Comparison of ENCODE assay signal across 18 cellular contexts in genomic region chr7:106165328-106165727, GRCh38. TPM values are rescaled to one million over a fixed set of nuclear protein-coding genes. Genes with fewer than 3 reads are reported as not detected.
DNase-seq lines count a peak whose midpoint lies in the region; ATAC-seq and TF ChIP-seq lines count a peak whose summit lies in the region.
"Had no signal": no experiment of that assay in that cellular context is flagged by ENCODE, and none has a peak within 500 bp of the region (broad histone marks: within the 10 kb centered on the region; RNA-seq: fewer than 3 reads in every experiment).

No MANE protein-coding gene starts in this region.

- H4K5ac ChIP-seq in IMR-90 (ENCODE audit: low read depth, low read length), result no peak overlapping the region

- H2BK120ac ChIP-seq in IMR-90 (ENCODE audit: low read depth, low read length), result no peak overlapping the region

- TF ChIP-seq RAD21 in IMR-90 (IDR thresholded peaks at IDR 0.05; ENCODE audit: low read length), result no peak

- CTCF ChIA-PET in IMR-90 (lab: Yijun Ruan, JAX), result interaction anchor here (0.5 to 2.0 kb wide), 6 partner anchors 11 to 935 kb away, joined by 3 to 6 read pairs (median 4); no protein-coding TSS in a partner anchor

- H3K36me3 ChIP-seq in IMR-90 (ENCODE audit: control insufficient read depth, insufficient read depth, low read length), result no peaks in the 10 kb centered on the region

- H2BK5ac ChIP-seq in IMR-90 (ENCODE audit: low read depth, low read length, poor library complexity, severe bottlenecking), result no peak overlapping the region

- H3K4ac ChIP-seq in IMR-90 (ENCODE audit: low read depth, low read length), result no peak overlapping the region

- POLR2A ChIA-PET in IMR-90 (lab: Charles Lee; ENCODE audit: unreplicated experiment), result no interaction called here

- H2BK20ac ChIP-seq in IMR-90 (ENCODE audit: low read depth, low read length), result no peak overlapping the region

- no peak overlapping the region for H3K4me2 ChIP-seq in IMR-90 (ENCODE audit: low read depth, low read length)

- no peak overlapping the region for H2AK5ac ChIP-seq in IMR-90 (ENCODE audit: low read depth, low read length)

- H4K20me1 ChIP-seq in IMR-90 (ENCODE audit: insufficient read depth, low read length), result no peaks in the 10 kb centered on the region
- H4K20me1 ChIP-seq: BLaER1 treated with 17β-estradiol and CSF1 and Interleukin-3, amounts not matched to agents 10 nM and 100 nM had no signal

- H3K4me1 ChIP-seq in IMR-90 (ENCODE audit: control insufficient read depth, insufficient read depth, low read length), result no peaks in the 10 kb centered on the region

- dilution Hi-C loops in IMR-90 (cut with HindIII; ENCODE audit: low sequenced_read_pairs, unreplicated experiment), result no loop called here

- H3K27ac ChIP-seq in IMR-90 (ENCODE audit: insufficient read depth, low read length), result no peak overlapping the region
- H3K27ac ChIP-seq: BLaER1 treated with 17β-estradiol and CSF1 and Interleukin-3, amounts not matched to agents 10 nM and 100 nM had no signal

- H2BK15ac ChIP-seq in IMR-90 (ENCODE audit: low read depth, low read length), result no peak overlapping the region

- no peak overlapping the region for H3K4me3 ChIP-seq in IMR-90 (ENCODE audit: insufficient read depth, low read depth, low read length)
- H3K4me3 ChIP-seq: BLaER1 treated with 17β-estradiol and CSF1 and Interleukin-3, amounts not matched to agents 10 nM and 100 nM; coronary artery had no signal

- DNase-seq in Daoy (ENCODE audit: low read depth) (peak; percentile 45), IMR-90 (peak; percentile 36), astrocyte of the hippocampus (ENCODE audit: low read depth, low spot score) (peak; percentile 15), left ventricle myocardium superior (no peak), epidermal melanocyte (ENCODE audit: insufficient read length, low spot score) (no peak), NCI-H226 (no peak)
- DNase-seq: activated naive CD4-positive, alpha-beta T cell treated with anti-CD3 and anti-CD28 coated beads, Interleukin-2, amount 10 ng/mL, durations not matched to agents 7 days and 5 days; GDM1; naive thymus-derived CD4-positive, alpha-beta T cell; NCI-H1417 treated with DMSO at 0.1 percent for 48 hours; NCI-H774; SHP77 treated with DMSO at 0.1 percent for 48 hours; stimulated activated CD4-positive, alpha-beta T cell treated with anti-CD3 and anti-CD28 coated beads, Interleukin-4, amount 100 ng/mL, for 1 hour; stimulated activated naive CD8-positive, alpha-beta T cell treated with anti-CD3 and anti-CD28 coated beads, Interleukin-15, Interleukin-2, amounts not matched to agents 100 U/mL and 50 U/mL, for 24 hours had no signal

- TF ChIP-seq POLR2A in IMR-90 (IDR thresholded peaks at IDR 0.05; ENCODE audit: low read depth, low read length), result no peak

- no peak overlapping the region for H2AFZ ChIP-seq in IMR-90 (replicated peaks; ENCODE audit: low read length, poor library complexity)

- no TSS peak for BruUV-seq in IMR-90 (replicated peaks; lab: Mats Ljungman, UMichigan)

- H3K79me1 ChIP-seq in IMR-90 (ENCODE audit: low read depth in 1 of 2, low read length in 2 of 2), result no peaks in the 10 kb centered on the region

- ATAC-seq in IMR-90 (ENCODE audit: low read depth) (peak; percentile 67), left ventricle myocardium superior (peak; percentile 49), GM18511 (IDR thresholded peaks at IDR 0.05; ENCODE audit: unreplicated experiment) (no peak)
- no peak for ATAC-seq in activated CD4-positive, CD25-positive, alpha-beta regulatory T cell treated with anti-CD3 and anti-CD28 coated beads, Interleukin-2, amount 50 U/mL, for 24 hours
- ATAC-seq: naive thymus-derived CD4-positive, alpha-beta T cell; stimulated activated naive CD8-positive, alpha-beta T cell treated with anti-CD3 and anti-CD28 coated beads, Interleukin-15, Interleukin-2, amounts not matched to agents 100 U/mL and 50 U/mL, for 24 hours had no signal

- H3K9ac ChIP-seq in IMR-90 (ENCODE audit: low read depth, low read length), result no peak overlapping the region
- H3K9ac ChIP-seq: BLaER1 treated with 17β-estradiol and CSF1 and Interleukin-3, amounts not matched to agents 10 nM and 100 nM had no signal

- H3K14ac ChIP-seq in IMR-90 (replicated peaks; ENCODE audit: low read depth, low read length), result no peak overlapping the region

- no peak overlapping the region for H4K91ac ChIP-seq in IMR-90 (ENCODE audit: insufficient read depth, low read depth, low read length)

- H3K27me3 ChIP-seq in IMR-90 (ENCODE audit: control insufficient read depth, insufficient read depth, low read length), result peaks cover 9% of the 10 kb centered on the region
- H3K27me3 ChIP-seq: BLaER1 treated with 17β-estradiol and CSF1 and Interleukin-3, amounts not matched to agents 10 nM and 100 nM had no signal

- H4K8ac ChIP-seq in IMR-90 (ENCODE audit: low read depth in 2 of 2, low read length in 2 of 2), result no peak overlapping the region

- no peaks in the 10 kb centered on the region for H3K9me1 ChIP-seq in IMR-90 (ENCODE audit: insufficient read depth, low read length)

- H3K18ac ChIP-seq in IMR-90 (ENCODE audit: low read depth, low read length), result no peak overlapping the region

- H2AK9ac ChIP-seq in IMR-90 (replicated peaks; ENCODE audit: low read depth, low read length, poor library complexity), result no peak overlapping the region

- peaks cover 10% of the 10 kb centered on the region for H3K9me3 ChIP-seq in IMR-90 (ENCODE audit: control insufficient read depth, insufficient read depth, low read length)

- no CpG with 5 or more reads among the region's 2 CpGs for WGBS in IMR-90 (ENCODE audit: extremely low coverage in 2 of 2, insufficient read length in 1 of 2), 2 experiments

- no peak for TF ChIP-seq CTCF in IMR-90 (conservative IDR thresholded peaks at IDR 0.05; ENCODE audit: low read depth, low read length)

- intact Hi-C loops in IMR-90 (cut with micrococcal nuclease) (no loop called here), left ventricle myocardium superior (cut with micrococcal nuclease) (no loop called here)

- H3K23ac ChIP-seq in IMR-90 (ENCODE audit: low read depth, low read length), result no peak overlapping the region

- H3K56ac ChIP-seq in IMR-90 (ENCODE audit: extremely low read depth, insufficient read depth, low read length), result no peak overlapping the region

- in situ Hi-C loops in IMR-90 (cut with MboI; ENCODE audit: low sequenced_read_pairs), result no loop called here

TF ChIP-seq in IMR-90, 13 proteins besides CTCF, POLR2A, EP300 and RAD21:
- TF ChIP-seq RFX5 (IDR thresholded peaks at IDR 0.05; ENCODE audit: low read depth, low read length), result no peak
- TF ChIP-seq FOS (IDR thresholded peaks at IDR 0.05; ENCODE audit: low read depth, low read length), result no peak
- no peak for TF ChIP-seq BHLHE40 (IDR thresholded peaks at IDR 0.05; ENCODE audit: low read depth, low read length)
- no peak for TF ChIP-seq MAZ (IDR thresholded peaks at IDR 0.05; ENCODE audit: borderline replicate concordance, low read depth, low read length)
- no peak for TF ChIP-seq CHD1 (IDR thresholded peaks at IDR 0.05; ENCODE audit: low read depth, low read length)
- TF ChIP-seq RCOR1 (IDR thresholded peaks at IDR 0.05; ENCODE audit: insufficient replicate concordance, low read length), result no peak
- no peak for TF ChIP-seq SMC3 (IDR thresholded peaks at IDR 0.05; ENCODE audit: low read depth, low read length)
TF ChIP-seq in IMR-90: peak in this region for 0.

RNA-seq across cellular contexts. Expression of gene SYPL1, which starts 53.2 kb away (rescaled TPM):
- 67.9 and 69.7 TPM in 2 replicates for total RNA-seq in Daoy (2014; rRNA removed; shearing (Covaris generic))
- total RNA-seq in IMR-90 (2012; rRNA removed) (19.0 and 35.6 TPM in 2 replicates), left ventricle myocardium superior (96.3 TPM)
- polyA plus RNA-seq in IMR-90 (2012; rRNA removed), result 33.0 and 45.0 TPM in 2 replicates
- 9.6 and 15.2 TPM in 2 replicates for polyA plus RNA-seq in IMR-90 (2012; cell fraction: cytosol; rRNA removed)
- polyA plus RNA-seq in IMR-90 (2012; cell fraction: nucleus; rRNA removed; ENCODE audit: low replicate concordance), result 1.5 and 12.0 TPM in 2 replicates

Comparison
In these comparisons a context has a peak if more than half of its experiments do, and no peak if none do; other contexts are left out.
1. DNase-seq: peak in Daoy (single experiment), IMR-90 (single experiment) and astrocyte of the hippocampus (single experiment); none in left ventricle myocardium superior (single experiment), epidermal melanocyte (single experiment) and NCI-H226 (single experiment).
2. ATAC-seq: peak in IMR-90 (single experiment) and left ventricle myocardium superior (single experiment); none in GM18511 (single experiment) and activated CD4-positive, CD25-positive, alpha-beta regulatory T cell treated with anti-CD3 and anti-CD28 coated beads, Interleukin-2, amount 50 U/mL, for 24 hours (0 of 2).